Comparison of ENCODE assay signal across 8 cellular contexts in genomic region chr4:80365928-80366327, GRCh38. TPM values are rescaled to one million over a fixed set of nuclear protein-coding genes. Genes with fewer than 3 reads are reported as not detected.
DNase-seq lines count a peak whose midpoint lies in the region; TF ChIP-seq lines count a peak whose summit lies in the region.

No MANE protein-coding gene starts in this region.

- peaks cover 19% of the 10 kb centered on the region for H3K4me1 Mint-ChIP-seq in HFFc6 (ENCODE audit: low read depth)

- no peak overlapping the region for H3K27ac Mint-ChIP-seq in HFFc6

- DNase-seq in HFFc6 (peak; percentile 73), NCI-H146 treated with DMSO at 0.1 percent for 48 hours (lab: John Stamatoyannopoulos, UW; ENCODE audit: unreplicated experiment) (peak; percentile 48), T-helper 9 cell (peak; percentile 28), T47D (ENCODE audit: low read depth in 1 of 2, low spot score in 1 of 2) (peak; percentile 40 to 82), kidney glomerular epithelial cell (lab: John Stamatoyannopoulos, UW) (peak; percentile 38), GOT3 (lab: John Stamatoyannopoulos, UW) (no peak)
- peak; percentile 12 to 45 (median 18) for DNase-seq in stimulated activated CD4-positive, alpha-beta T cell treated with anti-CD3 and anti-CD28 coated beads, TNF-alpha, amount 100 ng/mL, for 24 hours (ENCODE audit: low read depth in 3 of 3)

- H3K9me3 Mint-ChIP-seq in HFFc6, result peaks cover 10% of the 10 kb centered on the region

- no peaks in the 10 kb centered on the region for H3K27me3 Mint-ChIP-seq in HFFc6 (ENCODE audit: insufficient read depth)

- peaks cover 25% of the 10 kb centered on the region for H3K36me3 Mint-ChIP-seq in HFFc6 (ENCODE audit: low read depth)

- no peak overlapping the region for H3K4me3 Mint-ChIP-seq in HFFc6

- peak; percentile 79 for TF ChIP-seq CTCF in GM12873 (IDR thresholded peaks at IDR 0.05; ENCODE audit: insufficient read depth, low read depth, low read length, missing control alignments)
- TF ChIP-seq CTCF in HFFc6 (IDR thresholded peaks at IDR 0.05), result peak; percentile 81

- in situ Hi-C loops in T47D (cut with HindIII; ENCODE audit: low pct_unique_long_range_greater_than_20kb, low sequenced_read_pairs), result no loop called here

RNA-seq across cellular contexts. Expression of gene CFAP299, which starts 30.4 kb away (rescaled TPM):
- total RNA-seq in HFFc6 (2021; fragmentation: NEBNext Ultra II Directional; extraction: Animal tissue kit (Norgen Biotek cat#: 25700)), result 1 to 10 TPM; 4.8 to 9.0 (median 8.7) TPM
